In genomic region chr7:159280008-159280407, GRCh38 we compare ENCODE assay signal across 24 cellular contexts.
"Had no signal": no experiment of that assay in that cellular context is flagged by ENCODE, and none has a peak within 500 bp of the region (broad histone marks: within the 10 kb centered on the region; RNA-seq: fewer than 3 reads in every experiment).

No MANE protein-coding gene starts in this region.

- H3K27ac ChIP-seq: RWPE1 had no signal

- DNase-seq: IMR-90, Karpas-422, KG1, MG63, NCI-H1092, NCI-H1105 treated with DMSO at 0.1 percent for 48 hours, NCI-H1417 treated with DMSO at 0.1 percent for 48 hours, NCI-H1694, NCI-H187 treated with DMSO at 0.1 percent for 48 hours, NCI-H2029 treated with DMSO at 0.1 percent for 48 hours, NCI-H2107, NCI-H446, NCI-H510A, NCI-H524 treated with DMSO at 0.1 percent for 48 hours, NCI-H69, NCI-H774, PC-3, SHP77, T-helper 1 cell, T-helper 17 cell had no signal

- H3K9me3 ChIP-seq: MG63 had no signal

- H3K4me3 ChIP-seq: MG63 had no signal

- H3K36me3 ChIP-seq: MG63 had no signal

- ATAC-seq: HepG2, Panc1, PC-3, SK-N-SH treated with all-trans-retinoic acid at 6 μM for 48 hours, T-helper 17 cell had no signal
